ENCODE assay signal across 8 cellular contexts in the genomic region with DNA sequence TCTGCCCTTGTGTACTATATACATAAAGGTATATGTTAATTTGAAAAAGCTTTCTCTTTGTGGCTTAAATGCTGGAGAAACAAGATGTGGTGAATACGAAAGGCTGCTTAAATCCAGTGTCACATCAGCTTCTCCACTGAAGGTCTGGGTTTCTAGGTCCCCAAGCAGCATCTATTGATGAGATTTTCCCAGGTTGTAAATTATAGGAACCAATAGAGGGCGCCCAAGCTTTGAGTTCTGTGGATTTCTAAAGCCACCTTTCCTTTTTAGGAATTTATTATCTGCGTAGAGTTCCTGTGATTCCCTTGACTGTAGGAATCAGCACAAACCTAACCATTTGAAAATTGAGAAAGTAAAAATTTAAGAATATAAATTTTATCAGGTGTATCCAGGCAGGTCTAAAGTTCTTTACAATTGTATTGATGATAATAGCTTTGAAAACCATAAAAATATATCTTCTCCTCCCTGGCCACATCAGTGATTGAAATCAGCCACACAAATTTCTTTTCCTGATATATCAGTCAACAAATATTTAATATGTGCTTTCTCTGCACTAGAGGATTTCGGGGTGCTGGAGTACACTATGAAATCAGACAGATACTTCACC.
DNase-seq lines count a peak whose midpoint lies in the region; ATAC-seq and TF ChIP-seq lines count a peak whose summit lies in the region.

No MANE protein-coding gene starts in this region.

- no peaks in the 10 kb centered on the region for H3K9me3 Mint-ChIP-seq in neural crest cell

- H3K36me3 Mint-ChIP-seq in neural crest cell (ENCODE audit: low read depth) = no peaks in the 10 kb centered on the region

- TF ChIP-seq CTCF in neural crest cell (conservative IDR thresholded peaks at IDR 0.05) = peak; percentile 81

- no peaks in the 10 kb centered on the region for H3K4me1 Mint-ChIP-seq in neural crest cell

- ATAC-seq in HG02973 (IDR thresholded peaks at IDR 0.05; ENCODE audit: unreplicated experiment) = no peak

- peaks cover 13% of the 10 kb centered on the region for H3K27me3 Mint-ChIP-seq in neural crest cell (ENCODE audit: low read depth)

- H3K4me3 Mint-ChIP-seq in neural crest cell = no peak overlapping the region

- DNase-seq in NCI-H2196 (lab: John Stamatoyannopoulos, UW; ENCODE audit: unreplicated experiment) = peak; percentile 17
- no peak for DNase-seq in NCI-H2196 treated with DMSO at 0.1 percent for 48 hours (lab: John Stamatoyannopoulos, UW; ENCODE audit: unreplicated experiment)
- DNase-seq in NAMALWA (ENCODE audit: low spot score) = peak; percentile 50
- DNase-seq in cerebellar cortex (ENCODE audit: low spot score) = peak; percentile 57
- peak; percentile 25 for DNase-seq in neural crest cell (ENCODE audit: low read depth, low spot score)
- DNase-seq in stimulated activated CD4-positive, alpha-beta T cell treated with anti-CD3 and anti-CD28 coated beads, Interleukin-4, amount 100 ng/mL, for 4 hours = no peak
- no peak for DNase-seq in CD1c-positive myeloid dendritic cell (ENCODE audit: extremely low spot score)

- no peak overlapping the region for H3K27ac Mint-ChIP-seq in neural crest cell (ENCODE audit: unreplicated experiment)

Comparison
In these comparisons a context has a peak if more than half of its experiments do, and no peak if none do; other contexts are left out.
1. DNase-seq: peak in NCI-H2196 (single experiment), NAMALWA (single experiment), cerebellar cortex (single experiment) and neural crest cell (single experiment); none in NCI-H2196 treated with DMSO at 0.1 percent for 48 hours (single experiment), stimulated activated CD4-positive, alpha-beta T cell treated with anti-CD3 and anti-CD28 coated beads, Interleukin-4, amount 100 ng/mL, for 4 hours (0 of 2) and CD1c-positive myeloid dendritic cell (single experiment).